Comparison of ENCODE assay signal across 8 cellular contexts in the genomic region with DNA sequence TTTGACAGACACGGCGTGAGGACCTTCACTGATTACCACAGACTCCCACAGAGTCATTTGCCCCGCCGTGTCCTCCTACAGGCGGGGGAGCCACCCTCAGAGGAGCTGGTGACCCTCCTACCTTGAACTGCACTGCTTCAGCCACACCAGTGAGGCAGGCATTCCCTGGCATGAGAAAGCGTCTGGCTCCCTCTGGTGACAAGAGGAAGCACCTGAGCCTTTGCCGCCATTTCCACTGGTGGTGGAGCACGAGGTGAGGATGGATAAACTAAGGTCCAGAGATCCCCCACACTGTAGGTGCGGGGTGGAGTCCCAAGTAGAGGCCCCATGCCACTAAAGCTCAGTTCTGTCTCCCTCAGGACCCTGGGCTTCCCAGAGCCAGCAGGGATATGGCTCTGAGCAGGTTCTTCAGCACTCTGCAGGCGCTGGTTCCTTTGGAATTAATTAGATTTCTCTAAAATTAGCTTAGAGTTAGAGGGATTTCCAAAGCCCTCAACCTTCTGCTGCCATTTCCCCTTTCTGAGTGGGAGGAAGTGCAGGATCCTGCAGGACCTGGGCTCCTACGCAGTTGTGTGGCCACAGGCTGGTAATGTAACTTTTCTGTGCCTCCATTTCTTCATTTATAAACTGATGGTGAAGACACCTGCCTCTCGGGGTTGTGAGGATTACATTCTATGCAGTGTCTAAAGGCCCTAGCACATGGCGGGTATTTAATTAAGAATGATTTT.
A peak's percentile ranks its signal among the peaks of the same experiment; 100 is the strongest.
DNase-seq lines count a peak whose midpoint lies in the region; ATAC-seq and TF ChIP-seq lines count a peak whose summit lies in the region.

No MANE protein-coding gene starts in this region.

- H3K4me1 ChIP-seq in OCI-LY3 (ENCODE audit: low read length) (peaks cover 11% of the 10 kb centered on the region), tibial nerve (peaks cover 0 to 39% (median 2%) of the 10 kb centered on the region in 4 donors)

- no peak for TF ChIP-seq EP300 in tibial nerve (IDR thresholded peaks at IDR 0.05)

- no peak overlapping the region for H3K27ac Mint-ChIP-seq in CD4-positive, alpha-beta T cell

- no peaks in the 10 kb centered on the region for H3K9me3 Mint-ChIP-seq in CD4-positive, alpha-beta T cell
- no peaks in the 10 kb centered on the region for H3K9me3 Mint-ChIP-seq in activated T-cell treated with anti-CD3 and anti-CD28 coated beads, Interleukin-2, amount 50 U/mL, for 4 hours

- H3K9ac ChIP-seq in OCI-LY3 (ENCODE audit: low read length), result no peak overlapping the region

- POLR2A ChIA-PET in CD4-positive, alpha-beta T cell (lab: Charles Lee), result no interaction called here

- no peaks in the 10 kb centered on the region for H3K27me3 Mint-ChIP-seq in CD4-positive, alpha-beta T cell
- H3K27me3 Mint-ChIP-seq in activated T-cell treated with anti-CD3 and anti-CD28 coated beads, Interleukin-2, amount 50 U/mL, for 4 hours (ENCODE audit: low read depth), result no peaks in the 10 kb centered on the region

- H3K79me2 ChIP-seq in OCI-LY3 (ENCODE audit: low read length), result no peaks in the 10 kb centered on the region

- H3K9me3 ChIP-seq in CD4-positive, alpha-beta T cell (ENCODE audit: control insufficient read depth, low read length), result no peaks in the 10 kb centered on the region
- H3K9me3 ChIP-seq in OCI-LY3 (ENCODE audit: insufficient read depth, low read length) (no peaks in the 10 kb centered on the region), tibial nerve (no peaks in the 10 kb centered on the region)

- 58 to 61% methylated on average over 11 to 13 of the region's 13 CpGs for WGBS in tibial nerve, 2 donors

- peak; percentile 73 for ATAC-seq in CD4-positive, alpha-beta T cell (ENCODE audit: poor library complexity)
- peak; percentile 72 for ATAC-seq in GM19351 (IDR thresholded peaks at IDR 0.05; ENCODE audit: unreplicated experiment)
- ATAC-seq in activated T-cell treated with anti-CD3 and anti-CD28 coated beads, Interleukin-2, amount 50 U/mL, for 4 hours, result peak; percentile 82 to 83

- no peaks in the 10 kb centered on the region for H3K36me3 ChIP-seq in OCI-LY3 (replicated peaks; ENCODE audit: low read depth, low read length)
- no peaks in the 10 kb centered on the region for H3K36me3 ChIP-seq in tibial nerve

- no peak overlapping the region for H3K27ac ChIP-seq in CD4-positive, alpha-beta T cell (ENCODE audit: low read depth, low read length)
- no peak overlapping the region for H3K27ac ChIP-seq in OCI-LY3 (ENCODE audit: low read length)
- H3K27ac ChIP-seq in tibial nerve, result no peak overlapping the region

- CTCF ChIA-PET in CD4-positive, alpha-beta T cell (lab: Charles Lee), result interaction anchor here (1.0 to 3.7 kb wide), 3 partner anchors 9 to 371 kb away, joined by 4 to 18 read pairs (median 4); no protein-coding TSS in a partner anchor

- peak overlapping the region; percentile 66 for H2AFZ ChIP-seq in OCI-LY3 (ENCODE audit: low read depth, low read length)

- DNase-seq in CD4-positive, alpha-beta T cell, result peak; percentile 36 to 61 (median 42)
- DNase-seq in HPDE6-E6E7 (ENCODE audit: extremely low spot score) (peak; percentile 84), fibroblast of mammary gland (ENCODE audit: low read depth) (peak; percentile 64), nucleus accumbens (lab: John Stamatoyannopoulos, UW) (peak in 44 of 56 donors; percentile 10 to 78 (median 40)), tibial nerve (ENCODE audit: low spot score in 2 of 2) (peak; percentile 37 to 79)
- DNase-seq in activated T-cell treated with anti-CD3 and anti-CD28 coated beads, Interleukin-2, amount 50 U/mL, for 4 hours, result peak; percentile 51

- no peaks in the 10 kb centered on the region for H3K27me3 ChIP-seq in CD4-positive, alpha-beta T cell (ENCODE audit: control insufficient read depth, insufficient read depth, low read length)
- H3K27me3 ChIP-seq in OCI-LY3 (ENCODE audit: low read depth, low read length) (peaks cover 30% of the 10 kb centered on the region), tibial nerve (no peaks in the 10 kb centered on the region)

- H3K4me2 ChIP-seq in OCI-LY3 (ENCODE audit: low read length), result no peak overlapping the region

- no peak for TF ChIP-seq POLR2A in tibial nerve (IDR thresholded peaks at IDR 0.05)

- no peaks in the 10 kb centered on the region for H4K20me1 ChIP-seq in OCI-LY3 (ENCODE audit: insufficient read depth, low read length)

- intact Hi-C loops in CD4-positive, alpha-beta T cell (cut with DNase I, micrococcal nuclease), result loop anchor here in 1 of 2 experiments (1.0 to 2.0 kb wide), 3 partner anchors 229 to 774 kb away; no protein-coding TSS in a partner anchor

- peaks cover 33% of the 10 kb centered on the region for H3K4me1 Mint-ChIP-seq in CD4-positive, alpha-beta T cell (ENCODE audit: low read depth)
- H3K4me1 Mint-ChIP-seq in activated T-cell treated with anti-CD3 and anti-CD28 coated beads, Interleukin-2, amount 50 U/mL, for 4 hours (ENCODE audit: low read depth), result peaks cover 35% of the 10 kb centered on the region

- H3K4me3 ChIP-seq in OCI-LY3 (ENCODE audit: low read length) (no peak overlapping the region), fibroblast of mammary gland (ENCODE audit: control insufficient read depth, low read depth, low read length) (no peak overlapping the region), tibial nerve (no peak overlapping the region)

- H3K4me3 Mint-ChIP-seq in CD4-positive, alpha-beta T cell, result no peak overlapping the region
- H3K4me3 Mint-ChIP-seq in activated T-cell treated with anti-CD3 and anti-CD28 coated beads, Interleukin-2, amount 50 U/mL, for 4 hours, result no peak overlapping the region

- peak; percentile 64 for TF ChIP-seq CTCF in CD4-positive, alpha-beta T cell (IDR thresholded peaks at IDR 0.05)
- TF ChIP-seq CTCF in OCI-LY3 (IDR thresholded peaks at IDR 0.05; ENCODE audit: low read depth, low read length) (peak; percentile 89), fibroblast of mammary gland (conservative IDR thresholded peaks at IDR 0.05; ENCODE audit: control insufficient read depth, insufficient read depth, low read depth, low read length) (peak; percentile 77), tibial nerve (IDR thresholded peaks at IDR 0.05) (peak; percentile 56 to 83 (median 64))

- no peaks in the 10 kb centered on the region for H3K36me3 Mint-ChIP-seq in CD4-positive, alpha-beta T cell (ENCODE audit: low read depth)
- no peaks in the 10 kb centered on the region for H3K36me3 Mint-ChIP-seq in activated T-cell treated with anti-CD3 and anti-CD28 coated beads, Interleukin-2, amount 50 U/mL, for 4 hours (ENCODE audit: insufficient read depth)
